ENCODE assay signal across 42 cellular contexts in the genomic region with DNA sequence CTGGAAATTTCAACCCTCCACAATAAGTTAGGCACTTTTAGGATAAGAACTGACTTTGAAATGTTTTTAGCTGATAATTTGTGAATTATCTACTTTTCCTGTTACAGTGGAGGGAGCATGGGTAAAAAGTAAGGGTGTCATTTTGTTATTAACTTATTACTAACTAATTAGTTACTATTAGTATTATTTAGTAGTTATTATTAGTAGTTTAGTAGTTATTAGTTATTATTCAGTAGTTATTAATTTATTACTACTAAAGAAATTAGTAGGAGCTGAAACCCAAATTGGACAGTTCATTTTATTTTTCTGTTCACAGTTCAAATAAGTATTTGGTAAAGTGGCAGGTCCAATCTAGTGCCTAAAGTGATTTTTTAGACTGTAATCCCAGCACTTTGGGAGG. TPM values are rescaled to one million over a fixed set of nuclear protein-coding genes. Genes with fewer than 3 reads are reported as not detected.
"Had no signal": no experiment of that assay in that cellular context is flagged by ENCODE, and none has a peak within 500 bp of the region (broad histone marks: within the 10 kb centered on the region; RNA-seq: fewer than 3 reads in every experiment).

No MANE protein-coding gene starts in this region.

- ATAC-seq: activated naive CD4-positive, alpha-beta T cell treated with anti-CD3 and anti-CD28 coated beads, Interleukin-2, amount 50 U/mL, for 72 hours; activated naive CD8-positive, alpha-beta T cell treated with anti-CD3 and anti-CD28 coated beads, Interleukin-2, amount 50 U/mL, for 24 hours; activated T-cell treated with anti-CD3 and anti-CD28 coated beads, Interleukin-2, amount 50 U/mL, for 4 hours; activated T-cell treated with anti-CD3 and anti-CD28 coated beads, Interleukin-2, amount 50 U/mL, for 72 hours; activated T-helper 17 cell treated with anti-CD3 and anti-CD28 coated beads, Interleukin-2, amount 50 U/mL, for 72 hours; body of pancreas had no signal

- H3K27ac Mint-ChIP-seq: activated naive CD4-positive, alpha-beta T cell treated with anti-CD3 and anti-CD28 coated beads for 36 hours; activated naive CD4-positive, alpha-beta T cell treated with anti-CD3 and anti-CD28 coated beads, Interleukin-2, amount 10 ng/mL, durations not matched to agents 7 days and 5 days; activated naive CD4-positive, alpha-beta T cell treated with anti-CD3 and anti-CD28 coated beads, Interleukin-2, amount 50 U/mL, for 24 hours; activated naive CD4-positive, alpha-beta T cell treated with anti-CD3 and anti-CD28 coated beads, Interleukin-2, amount 50 U/mL, for 72 hours; activated naive CD8-positive, alpha-beta T cell; activated naive CD8-positive, alpha-beta T cell treated with anti-CD3 and anti-CD28 coated beads for 36 hours; activated naive CD8-positive, alpha-beta T cell treated with anti-CD3 and anti-CD28 coated beads, Interleukin-2, amount 10 ng/mL, durations not matched to agents 7 days and 5 days; activated naive CD8-positive, alpha-beta T cell treated with anti-CD3 and anti-CD28 coated beads, Interleukin-2, amount 50 U/mL, for 24 hours; activated T-cell treated with anti-CD3 and anti-CD28 coated beads, Interleukin-2, amount 50 U/mL, for 24 hours; activated T-cell treated with anti-CD3 and anti-CD28 coated beads, Interleukin-2, amount 50 U/mL, for 72 hours; activated T-helper 1 cell treated with anti-CD3 and anti-CD28 coated beads, Interleukin-12 subunit alpha, Interleukin-12 subunit beta, Interleukin-2, Interleukin-4 antibody, amounts not matched to agents 30 ng/mL and 10 ng/mL and 1 ng/mL, durations not matched to agents 14 hours and 24 hours and 36 hours; activated T-helper 17 cell treated with anti-CD3 and anti-CD28 coated beads, Interleukin-2, amount 50 U/mL, for 72 hours; activated T-helper 2 cell treated with anti-CD3 and anti-CD28 coated beads, Interferon-gamma antibody, Interleukin-2, Interleukin-4, amounts not matched to agents 10 μg/mL and 5 μg/mL and 100 μg/mL, durations not matched to agents 14 hours and 24 hours and 36 hours; brain had no signal

- H3K27me3 Mint-ChIP-seq: activated naive CD4-positive, alpha-beta T cell treated with anti-CD3 and anti-CD28 coated beads, Interleukin-2, amount 10 ng/mL, durations not matched to agents 7 days and 5 days; activated naive CD4-positive, alpha-beta T cell treated with anti-CD3 and anti-CD28 coated beads, Interleukin-2, amount 50 U/mL, for 24 hours; activated naive CD8-positive, alpha-beta T cell; activated naive CD8-positive, alpha-beta T cell treated with anti-CD3 and anti-CD28 coated beads for 36 hours; activated naive CD8-positive, alpha-beta T cell treated with anti-CD3 and anti-CD28 coated beads, Interleukin-2, amount 10 ng/mL, durations not matched to agents 7 days and 5 days; activated naive CD8-positive, alpha-beta T cell treated with anti-CD3 and anti-CD28 coated beads, Interleukin-2, amount 50 U/mL, for 24 hours; activated T-helper 17 cell treated with anti-CD3 and anti-CD28 coated beads, Interleukin-2, amount 50 U/mL, for 72 hours; brain had no signal

- H3K27ac ChIP-seq: adrenal gland, body of pancreas, brain microvascular endothelial cell, cardiac muscle cell had no signal

- FAIRE-seq: astrocyte, bronchial epithelial cell had no signal

- H3K4me1 ChIP-seq: adrenal gland, body of pancreas, breast epithelium had no signal

- H3K4me3 ChIP-seq: adrenal gland, body of pancreas, breast epithelium, cardiac muscle cell had no signal

- H3K4me1 Mint-ChIP-seq: activated naive CD4-positive, alpha-beta T cell treated with anti-CD3 and anti-CD28 coated beads, Interleukin-2, amount 10 ng/mL, durations not matched to agents 7 days and 5 days; activated naive CD4-positive, alpha-beta T cell treated with anti-CD3 and anti-CD28 coated beads, Interleukin-2, amount 50 U/mL, for 24 hours; activated naive CD8-positive, alpha-beta T cell treated with anti-CD3 and anti-CD28 coated beads for 36 hours; activated naive CD8-positive, alpha-beta T cell treated with anti-CD3 and anti-CD28 coated beads, Interleukin-2, amount 10 ng/mL, durations not matched to agents 7 days and 5 days; activated naive CD8-positive, alpha-beta T cell treated with anti-CD3 and anti-CD28 coated beads, Interleukin-2, amount 50 U/mL, for 24 hours; activated T-helper 17 cell treated with anti-CD3 and anti-CD28 coated beads, Interleukin-2, amount 50 U/mL, for 72 hours; brain; central memory CD8-positive, alpha-beta T cell had no signal

- H3K36me3 Mint-ChIP-seq: activated naive CD4-positive, alpha-beta T cell treated with anti-CD3 and anti-CD28 coated beads, Interleukin-2, amount 10 ng/mL, durations not matched to agents 7 days and 5 days; activated naive CD4-positive, alpha-beta T cell treated with anti-CD3 and anti-CD28 coated beads, Interleukin-2, amount 50 U/mL, for 24 hours; activated naive CD4-positive, alpha-beta T cell treated with anti-CD3 and anti-CD28 coated beads, Interleukin-2, amount 50 U/mL, for 72 hours; activated naive CD8-positive, alpha-beta T cell; activated naive CD8-positive, alpha-beta T cell treated with anti-CD3 and anti-CD28 coated beads for 36 hours; activated naive CD8-positive, alpha-beta T cell treated with anti-CD3 and anti-CD28 coated beads, Interleukin-2, amount 10 ng/mL, durations not matched to agents 7 days and 5 days; brain had no signal

- H3K36me3 ChIP-seq: adrenal gland, brain microvascular endothelial cell, breast epithelium, cardiac muscle cell had no signal

- H3K27me3 ChIP-seq: adrenal gland, body of pancreas, brain microvascular endothelial cell, breast epithelium, cardiac muscle cell had no signal

- DNase-seq: activated effector memory CD4-positive, alpha-beta T cell treated with anti-CD3 and anti-CD28 coated beads, Interleukin-2, amount 50 U/mL, for 16 hours; activated effector memory CD4-positive, alpha-beta T cell treated with Interleukin-2 at 50 U/mL for 16 hours; activated gamma-delta T cell; activated gamma-delta T cell treated with Interleukin-2 at 50 U/mL for 16 hours; activated naive CD4-positive, alpha-beta T cell; activated naive CD4-positive, alpha-beta T cell treated with anti-CD3 and anti-CD28 coated beads for 36 hours; activated naive CD4-positive, alpha-beta T cell treated with anti-CD3 and anti-CD28 coated beads, Interleukin-2, amount 10 ng/mL, durations not matched to agents 7 days and 5 days; activated naive CD4-positive, alpha-beta T cell treated with anti-CD3 and anti-CD28 coated beads, Interleukin-2, amount 50 U/mL, for 16 hours; activated naive CD4-positive, alpha-beta T cell treated with Interleukin-2 at 50 U/mL for 16 hours; activated naive CD8-positive, alpha-beta T cell treated with anti-CD3 and anti-CD28 coated beads for 36 hours; activated naive CD8-positive, alpha-beta T cell treated with anti-CD3 and anti-CD28 coated beads, Interleukin-2, amount 10 ng/mL, durations not matched to agents 7 days and 5 days; activated naive CD8-positive, alpha-beta T cell treated with anti-CD3 and anti-CD28 coated beads, Interleukin-2, amount 50 U/mL, for 24 hours; activated T-cell treated with anti-CD3 and anti-CD28 coated beads, Interleukin-2, amount 50 U/mL, for 1 hour; activated T-cell treated with anti-CD3 and anti-CD28 coated beads, Interleukin-2, amount 50 U/mL, for 24 hours; activated T-cell treated with anti-CD3 and anti-CD28 coated beads, Interleukin-2, amount 50 U/mL, for 4 hours; activated T-cell treated with anti-CD3 and anti-CD28 coated beads, Interleukin-2, amount 50 U/mL, for 48 hours; activated T-cell treated with anti-CD3 and anti-CD28 coated beads, Interleukin-2, amount 50 U/mL, for 72 hours; adrenal gland; amniotic stem cell; amygdala; anterior cingulate cortex; aorta; body of pancreas; brain microvascular endothelial cell; caudate nucleus; central memory CD4-positive, alpha-beta T cell; cerebellar nuclear complex had no signal

- H3K4me3 Mint-ChIP-seq: activated naive CD4-positive, alpha-beta T cell treated with anti-CD3 and anti-CD28 coated beads for 36 hours; activated naive CD4-positive, alpha-beta T cell treated with anti-CD3 and anti-CD28 coated beads, Interleukin-2, amount 10 ng/mL, durations not matched to agents 7 days and 5 days; activated naive CD4-positive, alpha-beta T cell treated with anti-CD3 and anti-CD28 coated beads, Interleukin-2, amount 50 U/mL, for 24 hours; activated naive CD8-positive, alpha-beta T cell; activated naive CD8-positive, alpha-beta T cell treated with anti-CD3 and anti-CD28 coated beads for 36 hours; activated naive CD8-positive, alpha-beta T cell treated with anti-CD3 and anti-CD28 coated beads, Interleukin-2, amount 10 ng/mL, durations not matched to agents 7 days and 5 days; activated naive CD8-positive, alpha-beta T cell treated with anti-CD3 and anti-CD28 coated beads, Interleukin-2, amount 50 U/mL, for 24 hours; activated T-cell treated with anti-CD3 and anti-CD28 coated beads, Interleukin-2, amount 50 U/mL, for 24 hours; activated T-cell treated with anti-CD3 and anti-CD28 coated beads, Interleukin-2, amount 50 U/mL, for 4 hours; activated T-cell treated with anti-CD3 and anti-CD28 coated beads, Interleukin-2, amount 50 U/mL, for 72 hours; activated T-helper 1 cell treated with anti-CD3 and anti-CD28 coated beads, Interleukin-12 subunit alpha, Interleukin-12 subunit beta, Interleukin-2, Interleukin-4 antibody, amounts not matched to agents 30 ng/mL and 10 ng/mL and 1 ng/mL, durations not matched to agents 14 hours and 24 hours and 36 hours; activated T-helper 17 cell treated with anti-CD3 and anti-CD28 coated beads, Interleukin-2, amount 50 U/mL, for 72 hours; brain; central memory CD8-positive, alpha-beta T cell had no signal

- H3K9me3 ChIP-seq: adrenal gland, body of pancreas, breast epithelium had no signal

- H3K9me3 Mint-ChIP-seq: activated naive CD4-positive, alpha-beta T cell treated with anti-CD3 and anti-CD28 coated beads for 36 hours; activated naive CD4-positive, alpha-beta T cell treated with anti-CD3 and anti-CD28 coated beads, Interleukin-2, amount 10 ng/mL, durations not matched to agents 7 days and 5 days; activated naive CD4-positive, alpha-beta T cell treated with anti-CD3 and anti-CD28 coated beads, Interleukin-2, amount 50 U/mL, for 24 hours; activated naive CD4-positive, alpha-beta T cell treated with anti-CD3 and anti-CD28 coated beads, Interleukin-2, amount 50 U/mL, for 72 hours; activated naive CD8-positive, alpha-beta T cell treated with anti-CD3 and anti-CD28 coated beads for 36 hours; activated naive CD8-positive, alpha-beta T cell treated with anti-CD3 and anti-CD28 coated beads, Interleukin-2, amount 10 ng/mL, durations not matched to agents 7 days and 5 days; activated naive CD8-positive, alpha-beta T cell treated with anti-CD3 and anti-CD28 coated beads, Interleukin-2, amount 50 U/mL, for 24 hours; activated T-cell treated with anti-CD3 and anti-CD28 coated beads, Interleukin-2, amount 50 U/mL, for 24 hours; activated T-cell treated with anti-CD3 and anti-CD28 coated beads, Interleukin-2, amount 50 U/mL, for 4 hours; activated T-cell treated with anti-CD3 and anti-CD28 coated beads, Interleukin-2, amount 50 U/mL, for 72 hours; activated T-helper 1 cell treated with anti-CD3 and anti-CD28 coated beads, Interleukin-12 subunit alpha, Interleukin-12 subunit beta, Interleukin-2, Interleukin-4 antibody, amounts not matched to agents 30 ng/mL and 10 ng/mL and 1 ng/mL, durations not matched to agents 14 hours and 24 hours and 36 hours; activated T-helper 17 cell treated with anti-CD3 and anti-CD28 coated beads, Interleukin-2, amount 50 U/mL, for 72 hours; activated T-helper 2 cell treated with anti-CD3 and anti-CD28 coated beads, Interferon-gamma antibody, Interleukin-2, Interleukin-4, amounts not matched to agents 10 μg/mL and 5 μg/mL and 100 μg/mL, durations not matched to agents 14 hours and 24 hours and 36 hours; brain; central memory CD8-positive, alpha-beta T cell had no signal

RNA-seq across cellular contexts. Expression of gene ADH1A, which starts 5.4 kb away (rescaled TPM):
- total RNA-seq: activated naive CD4-positive, alpha-beta T cell treated with anti-CD3 and anti-CD28 coated beads for 36 hours; activated naive CD4-positive, alpha-beta T cell treated with anti-CD3 and anti-CD28 coated beads, Interleukin-2, amount 50 U/mL, for 72 hours; activated naive CD8-positive, alpha-beta T cell treated with anti-CD3 and anti-CD28 coated beads for 36 hours; activated naive CD8-positive, alpha-beta T cell treated with anti-CD3 and anti-CD28 coated beads, Interleukin-2, amount 10 ng/mL, durations not matched to agents 7 days and 5 days; activated T-cell treated with anti-CD3 and anti-CD28 coated beads, Interleukin-2, amount 50 U/mL, for 4 hours; activated T-cell treated with anti-CD3 and anti-CD28 coated beads, Interleukin-2, amount 50 U/mL, for 72 hours; activated T-helper 1 cell treated with anti-CD3 and anti-CD28 coated beads, Interleukin-12 subunit alpha, Interleukin-12 subunit beta, Interleukin-2, Interleukin-4 antibody, amounts not matched to agents 30 ng/mL and 10 ng/mL and 1 ng/mL, durations not matched to agents 14 hours and 24 hours and 36 hours; activated T-helper 17 cell treated with anti-CD3 and anti-CD28 coated beads, Interleukin-2, amount 50 U/mL, for 72 hours; activated T-helper 2 cell treated with anti-CD3 and anti-CD28 coated beads, Interferon-gamma antibody, Interleukin-2, Interleukin-4, amounts not matched to agents 10 μg/mL and 5 μg/mL and 100 μg/mL, durations not matched to agents 14 hours and 24 hours and 36 hours; astrocyte; bronchial epithelial cell; cardiac muscle cell; cardiac septum; cerebellum; chondrocyte had no signal
- polyA plus RNA-seq: adrenal gland, cardiac muscle cell had no signal

RNA-seq across cellular contexts. Expression of gene ADH1B, which starts 35.8 kb away (rescaled TPM):
- total RNA-seq: activated naive CD4-positive, alpha-beta T cell treated with anti-CD3 and anti-CD28 coated beads for 36 hours; activated naive CD4-positive, alpha-beta T cell treated with anti-CD3 and anti-CD28 coated beads, Interleukin-2, amount 50 U/mL, for 72 hours; activated naive CD8-positive, alpha-beta T cell treated with anti-CD3 and anti-CD28 coated beads for 36 hours; activated naive CD8-positive, alpha-beta T cell treated with anti-CD3 and anti-CD28 coated beads, Interleukin-2, amount 10 ng/mL, durations not matched to agents 7 days and 5 days; activated T-cell treated with anti-CD3 and anti-CD28 coated beads, Interleukin-2, amount 50 U/mL, for 72 hours; activated T-helper 1 cell treated with anti-CD3 and anti-CD28 coated beads, Interleukin-12 subunit alpha, Interleukin-12 subunit beta, Interleukin-2, Interleukin-4 antibody, amounts not matched to agents 30 ng/mL and 10 ng/mL and 1 ng/mL, durations not matched to agents 14 hours and 24 hours and 36 hours; activated T-helper 17 cell treated with anti-CD3 and anti-CD28 coated beads, Interleukin-2, amount 50 U/mL, for 72 hours; activated T-helper 2 cell treated with anti-CD3 and anti-CD28 coated beads, Interferon-gamma antibody, Interleukin-2, Interleukin-4, amounts not matched to agents 10 μg/mL and 5 μg/mL and 100 μg/mL, durations not matched to agents 14 hours and 24 hours and 36 hours; astrocyte; cardiac muscle cell had no signal
- polyA plus RNA-seq: cardiac muscle cell had no signal
